2 cellular contexts compared by ENCODE assay signal in genomic region chr20:35129647-35130069, GRCh38.
TF ChIP-seq lines count a peak whose summit lies in the region.

No MANE protein-coding gene starts in this region.

TF ChIP-seq in SK-N-SH treated with all-trans-retinoic acid at 6 μM for 48 hours, 23 proteins besides CTCF, POLR2A, EP300 and RAD21 (continued from another document):
- TF ChIP-seq RARB (CRISPR knock-in tag; IDR thresholded peaks at IDR 0.05) (no peak), CSDC2 (CRISPR knock-in tag; IDR thresholded peaks at IDR 0.05) (no peak), SNAI2 (CRISPR knock-in tag; IDR thresholded peaks at IDR 0.05) (no peak), PPARA (CRISPR knock-in tag; IDR thresholded peaks at IDR 0.05; ENCODE audit: borderline replicate concordance) (no peak), ISL1 (CRISPR knock-in tag; IDR thresholded peaks at IDR 0.05) (no peak), POU6F1 (CRISPR knock-in tag; IDR thresholded peaks at IDR 0.05; ENCODE audit: borderline replicate concordance, low read depth) (no peak), TOX (CRISPR knock-in tag; IDR thresholded peaks at IDR 0.05; ENCODE audit: borderline replicate concordance) (no peak), ZNF565 (CRISPR knock-in tag; conservative IDR thresholded peaks at IDR 0.05; ENCODE audit: low read depth) (no peak), CSRNP3 (CRISPR knock-in tag; IDR thresholded peaks at IDR 0.05) (no peak), BACH2 (CRISPR knock-in tag; IDR thresholded peaks at IDR 0.05; ENCODE audit: borderline replicate concordance) (no peak)
TF ChIP-seq in SK-N-SH treated with all-trans-retinoic acid at 6 μM for 48 hours: peak in this region for 0.

TF ChIP-seq in SK-N-SH, 30 proteins besides CTCF, POLR2A, EP300 and RAD21 (continued from another document):
- TF ChIP-seq GATA2 (CRISPR knock-in tag; IDR thresholded peaks at IDR 0.05) (no peak), GABPA (IDR thresholded peaks at IDR 0.05; ENCODE audit: low read depth) (no peak), REST (IDR thresholded peaks at IDR 0.05; ENCODE audit: low read depth, low read length) (no peak), MXI1 (IDR thresholded peaks at IDR 0.05; ENCODE audit: low read depth, low read length) (no peak), YY1 (IDR thresholded peaks at IDR 0.05; ENCODE audit: low read depth) (no peak), FOXJ3 (CRISPR knock-in tag; IDR thresholded peaks at IDR 0.05) (no peak), CHD2 (IDR thresholded peaks at IDR 0.05; ENCODE audit: low read length, partially characterized antibody) (no peak), USF1 (IDR thresholded peaks at IDR 0.05; ENCODE audit: borderline replicate concordance, low read depth) (no peak), POLR2AphosphoS5 (IDR thresholded peaks at IDR 0.05; ENCODE audit: low read depth, low read length) (no peak), PBX3 (IDR thresholded peaks at IDR 0.05) (no peak), ZBTB33 (IDR thresholded peaks at IDR 0.05; ENCODE audit: borderline replicate concordance, low read depth) (no peak)
